In the genomic region with DNA sequence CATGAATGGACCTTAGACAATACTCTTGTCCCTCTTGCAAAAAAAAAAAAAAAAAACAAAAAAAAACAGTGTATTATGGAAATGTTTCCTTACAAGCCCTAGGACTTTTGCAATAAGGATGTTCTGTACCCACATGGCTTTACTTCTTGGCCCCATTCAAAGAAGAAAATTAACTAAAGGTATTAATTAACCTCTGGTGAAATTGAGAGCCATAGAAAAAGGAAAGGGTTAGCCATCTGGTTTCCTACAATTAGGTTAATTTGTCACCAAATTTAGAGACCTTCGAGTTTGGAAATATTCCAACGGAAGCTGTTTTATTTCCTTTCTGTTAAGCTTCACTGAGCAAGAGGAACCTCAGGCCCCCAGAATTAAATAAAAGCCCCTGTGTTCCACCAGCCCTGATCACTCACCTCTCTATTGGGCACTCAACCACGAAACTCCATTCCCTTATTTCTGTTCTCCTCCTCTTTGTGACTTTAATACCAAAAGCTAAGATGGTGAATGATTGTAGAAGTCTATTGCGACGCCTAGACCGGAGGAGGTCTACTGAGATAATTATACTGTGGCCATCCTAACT, we compare ENCODE assay signal across 7 cellular contexts.
A peak's percentile ranks its signal among the peaks of the same experiment; 100 is the strongest.
DNase-seq lines count a peak whose midpoint lies in the region; ATAC-seq lines count a peak whose summit lies in the region.

No MANE protein-coding gene starts in this region.

- ATAC-seq in GM18511 (IDR thresholded peaks at IDR 0.05; ENCODE audit: unreplicated experiment) (peak; percentile 73), GM19452 (IDR thresholded peaks at IDR 0.05; ENCODE audit: unreplicated experiment) (peak; percentile 61), HG02981 (IDR thresholded peaks at IDR 0.05; ENCODE audit: unreplicated experiment) (peak; percentile 53), HG03460 (IDR thresholded peaks at IDR 0.05; ENCODE audit: unreplicated experiment) (peak; percentile 95)

- DNase-seq in Kasumi-1 (lab: John Stamatoyannopoulos, UW) = peak; percentile 33 to 55
- DNase-seq in glomerular visceral epithelial cell (ENCODE audit: extremely low spot score) = peak; percentile 1
- peak; percentile 0 for DNase-seq in left kidney (ENCODE audit: low read depth, low spot score)

Comparison
In these comparisons a context has a peak if more than half of its experiments do, and no peak if none do; other contexts are left out.
1. Peak in every context shown above with its lines: DNase-seq and ATAC-seq.